ENCODE assay signal across 1 cellular context in genomic region chr10:73840403-73841301, GRCh38.
TF ChIP-seq lines count a peak whose summit lies in the region.

No MANE protein-coding gene starts in this region.

TF ChIP-seq in HepG2, 621 proteins besides CTCF, POLR2A, EP300 and RAD21 (continued from another document and continues in another):
- TF ChIP-seq ZNF142 (CRISPR knock-in tag; IDR thresholded peaks at IDR 0.05) (0 out of 2 replicates have a peak, but pooled peaks have one; percentile 34), MED13 (CRISPR knock-in tag; IDR thresholded peaks at IDR 0.05) (peak; percentile 64; the same call in 1 of the 2 replicates), ZNF557 (CRISPR knock-in tag; IDR thresholded peaks at IDR 0.05) (peak; percentile 69; the same call in 1 of the 2 replicates), CHD4 (IDR thresholded peaks at IDR 0.05; ENCODE audit: borderline replicate concordance, low read length) (no peak), ZNF713 (CRISPR knock-in tag; IDR thresholded peaks at IDR 0.05) (no peak), LCORL (IDR thresholded peaks at IDR 0.05) (0 out of 2 replicates have a peak, but pooled peaks have one; percentile 41), LCORL (CRISPR knock-in tag; IDR thresholded peaks at IDR 0.05) (peak; percentile 91), CENPX (CRISPR knock-in tag; IDR thresholded peaks at IDR 0.05) (no peak), LRRFIP1 (CRISPR knock-in tag; conservative IDR thresholded peaks at IDR 0.05) (no peak), RXRA (CRISPR knock-in tag; IDR thresholded peaks at IDR 0.05) (peak; percentile 94), AGO2 (optimal IDR thresholded peaks at IDR 0.05; ENCODE audit: low read depth, low read length) (peak; percentile 90), ZNF644 (CRISPR knock-in tag; IDR thresholded peaks at IDR 0.05; ENCODE audit: low read depth) (peak; percentile 64; the same call in 1 of the 2 replicates), ZNF446 (CRISPR knock-in tag; IDR thresholded peaks at IDR 0.05) (no peak), ZNF747 (CRISPR knock-in tag; IDR thresholded peaks at IDR 0.05; ENCODE audit: borderline replicate concordance) (no peak), TBL1XR1 (IDR thresholded peaks at IDR 0.05; ENCODE audit: borderline replicate concordance, low read length, partially characterized antibody) (no peak), HMGXB3 (CRISPR knock-in tag; IDR thresholded peaks at IDR 0.05; ENCODE audit: borderline replicate concordance) (peak; percentile 56; the same call in 1 of the 2 replicates), MAFK (conservative IDR thresholded peaks at IDR 0.05 in 1 of 2, IDR thresholded peaks at IDR 0.05 in 1 of 2; ENCODE audit: low read length in 2 of 2) (no peak), HOXA3 (CRISPR knock-in tag; IDR thresholded peaks at IDR 0.05) (peak; percentile 76), ZNF784 (CRISPR knock-in tag; IDR thresholded peaks at IDR 0.05; ENCODE audit: borderline replicate concordance) (peak; percentile 50; the same call in 1 of the 2 replicates), ZNF589 (CRISPR knock-in tag; conservative IDR thresholded peaks at IDR 0.05) (no peak), MTA1 (CRISPR knock-in tag; IDR thresholded peaks at IDR 0.05; ENCODE audit: borderline replicate concordance) (0 out of 2 replicates have a peak, but pooled peaks have one; percentile 54), ZNF547 (CRISPR knock-in tag; IDR thresholded peaks at IDR 0.05) (0 out of 2 replicates have a peak, but pooled peaks have one; percentile 34), ZBTB21 (CRISPR knock-in tag; IDR thresholded peaks at IDR 0.05) (no peak), KDM5B (CRISPR knock-in tag; IDR thresholded peaks at IDR 0.05; ENCODE audit: borderline replicate concordance) (peak; percentile 47; the same call in 1 of the 2 replicates), SRSF9 (IDR thresholded peaks at IDR 0.05; ENCODE audit: borderline replicate concordance, insufficient read depth, low read depth, low read length, poor library complexity, severe bottlenecking) (no peak), ZNF160 (CRISPR knock-in tag; IDR thresholded peaks at IDR 0.05) (no peak), ZNF639 (CRISPR knock-in tag; conservative IDR thresholded peaks at IDR 0.05) (no peak), NKX3-1 (CRISPR knock-in tag; IDR thresholded peaks at IDR 0.05) (peak; percentile 81; the same call in 1 of the 2 replicates), SP140L (CRISPR knock-in tag; IDR thresholded peaks at IDR 0.05; ENCODE audit: borderline replicate concordance) (no peak), TARDBP (CRISPR knock-in tag; IDR thresholded peaks at IDR 0.05) (no peak; the same call in 1 of the 2 replicates), KDM5A (IDR thresholded peaks at IDR 0.05; ENCODE audit: borderline replicate concordance, low read length) (no peak; the same call in 1 of the 2 replicates), MATR3 (CRISPR knock-in tag; IDR thresholded peaks at IDR 0.05) (no peak), ZMYM3 (CRISPR knock-in tag; IDR thresholded peaks at IDR 0.05) (peak; percentile 73; the same call in 1 of the 2 replicates)
- TF ChIP-seq, protein P1, sequence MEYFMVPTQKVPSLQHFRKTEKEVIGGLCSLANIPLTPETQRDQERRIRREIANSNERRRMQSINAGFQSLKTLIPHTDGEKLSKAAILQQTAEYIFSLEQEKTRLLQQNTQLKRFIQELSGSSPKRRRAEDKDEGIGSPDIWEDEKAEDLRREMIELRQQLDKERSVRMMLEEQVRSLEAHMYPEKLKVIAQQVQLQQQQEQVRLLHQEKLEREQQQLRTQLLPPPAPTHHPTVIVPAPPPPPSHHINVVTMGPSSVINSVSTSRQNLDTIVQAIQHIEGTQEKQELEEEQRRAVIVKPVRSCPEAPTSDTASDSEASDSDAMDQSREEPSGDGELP (IDR thresholded peaks at IDR 0.05; ENCODE audit: borderline replicate concordance, low read depth), result peak; percentile 55; the same call in 1 of the 2 replicates
- TF ChIP-seq, protein P2, sequence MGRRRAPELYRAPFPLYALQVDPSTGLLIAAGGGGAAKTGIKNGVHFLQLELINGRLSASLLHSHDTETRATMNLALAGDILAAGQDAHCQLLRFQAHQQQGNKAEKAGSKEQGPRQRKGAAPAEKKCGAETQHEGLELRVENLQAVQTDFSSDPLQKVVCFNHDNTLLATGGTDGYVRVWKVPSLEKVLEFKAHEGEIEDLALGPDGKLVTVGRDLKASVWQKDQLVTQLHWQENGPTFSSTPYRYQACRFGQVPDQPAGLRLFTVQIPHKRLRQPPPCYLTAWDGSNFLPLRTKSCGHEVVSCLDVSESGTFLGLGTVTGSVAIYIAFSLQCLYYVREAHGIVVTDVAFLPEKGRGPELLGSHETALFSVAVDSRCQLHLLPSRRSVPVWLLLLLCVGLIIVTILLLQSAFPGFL (CRISPR knock-in tag; IDR thresholded peaks at IDR 0.05), result no peak
- TF ChIP-seq, protein P3, sequence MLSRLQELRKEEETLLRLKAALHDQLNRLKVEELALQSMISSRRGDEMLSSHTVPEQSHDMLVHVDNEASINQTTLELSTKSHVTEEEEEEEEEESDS (CRISPR knock-in tag; IDR thresholded peaks at IDR 0.05; ENCODE audit: borderline replicate concordance), result no peak; the same call in 1 of the 2 replicates
- TF ChIP-seq, protein P4, sequence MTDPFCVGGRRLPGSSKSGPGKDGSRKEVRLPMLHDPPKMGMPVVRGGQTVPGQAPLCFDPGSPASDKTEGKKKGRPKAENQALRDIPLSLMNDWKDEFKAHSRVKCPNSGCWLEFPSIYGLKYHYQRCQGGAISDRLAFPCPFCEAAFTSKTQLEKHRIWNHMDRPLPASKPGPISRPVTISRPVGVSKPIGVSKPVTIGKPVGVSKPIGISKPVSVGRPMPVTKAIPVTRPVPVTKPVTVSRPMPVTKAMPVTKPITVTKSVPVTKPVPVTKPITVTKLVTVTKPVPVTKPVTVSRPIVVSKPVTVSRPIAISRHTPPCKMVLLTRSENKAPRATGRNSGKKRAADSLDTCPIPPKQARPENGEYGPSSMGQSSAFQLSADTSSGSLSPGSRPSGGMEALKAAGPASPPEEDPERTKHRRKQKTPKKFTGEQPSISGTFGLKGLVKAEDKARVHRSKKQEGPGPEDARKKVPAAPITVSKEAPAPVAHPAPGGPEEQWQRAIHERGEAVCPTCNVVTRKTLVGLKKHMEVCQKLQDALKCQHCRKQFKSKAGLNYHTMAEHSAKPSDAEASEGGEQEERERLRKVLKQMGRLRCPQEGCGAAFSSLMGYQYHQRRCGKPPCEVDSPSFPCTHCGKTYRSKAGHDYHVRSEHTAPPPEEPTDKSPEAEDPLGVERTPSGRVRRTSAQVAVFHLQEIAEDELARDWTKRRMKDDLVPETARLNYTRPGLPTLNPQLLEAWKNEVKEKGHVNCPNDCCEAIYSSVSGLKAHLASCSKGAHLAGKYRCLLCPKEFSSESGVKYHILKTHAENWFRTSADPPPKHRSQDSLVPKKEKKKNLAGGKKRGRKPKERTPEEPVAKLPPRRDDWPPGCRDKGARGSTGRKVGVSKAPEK (CRISPR knock-in tag; IDR thresholded peaks at IDR 0.05; ENCODE audit: borderline replicate concordance), result no peak
- TF ChIP-seq, protein P5, sequence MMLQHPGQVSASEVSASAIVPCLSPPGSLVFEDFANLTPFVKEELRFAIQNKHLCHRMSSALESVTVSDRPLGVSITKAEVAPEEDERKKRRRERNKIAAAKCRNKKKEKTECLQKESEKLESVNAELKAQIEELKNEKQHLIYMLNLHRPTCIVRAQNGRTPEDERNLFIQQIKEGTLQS (CRISPR knock-in tag; IDR thresholded peaks at IDR 0.05), result no peak
